10 cellular contexts compared by ENCODE assay signal in the genomic region with DNA sequence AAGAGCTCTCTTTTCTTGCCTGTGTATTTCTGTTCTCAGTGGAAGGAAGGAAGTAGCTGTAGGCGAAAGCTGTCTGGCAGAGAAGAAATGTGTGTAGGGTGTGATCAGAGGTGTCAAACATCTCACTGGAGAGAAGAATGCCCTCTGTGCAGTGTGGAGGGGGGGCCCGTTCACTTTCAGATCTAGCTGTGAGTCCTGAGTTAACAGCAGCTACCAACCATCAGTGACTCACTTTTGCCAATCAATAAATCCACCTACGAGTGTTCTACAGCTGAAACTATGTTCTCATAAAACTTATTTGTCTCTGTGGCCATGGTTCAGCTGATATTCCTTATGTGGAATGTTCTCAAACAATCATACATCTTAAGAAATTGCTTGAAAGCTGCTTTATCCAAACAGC.
DNase-seq lines count a peak whose midpoint lies in the region; FAIRE-seq and TF ChIP-seq lines count a peak whose summit lies in the region.
"Had no signal": no experiment of that assay in that cellular context is flagged by ENCODE, and none has a peak within 500 bp of the region (broad histone marks: within the 10 kb centered on the region; RNA-seq: fewer than 3 reads in every experiment).

No MANE protein-coding gene starts in this region.

- no peaks in the 10 kb centered on the region for H3K4me1 ChIP-seq in astrocyte (ENCODE audit: insufficient read depth, low read length)

- no peak for TF ChIP-seq CTCF in Calu3 (IDR thresholded peaks at IDR 0.05; ENCODE audit: unreplicated experiment)
- no peak for TF ChIP-seq CTCF in VCaP (conservative IDR thresholded peaks at IDR 0.05)
- no peak for TF ChIP-seq CTCF in astrocyte (IDR thresholded peaks at IDR 0.05; ENCODE audit: insufficient read depth, low read depth, low read length)

- H3K79me2 ChIP-seq in astrocyte (ENCODE audit: insufficient read depth, low read length) = no peaks in the 10 kb centered on the region

- no peak overlapping the region for H3K4me3 ChIP-seq in astrocyte (ENCODE audit: insufficient read depth, low read depth, low read length)

- H3K4me3 Mint-ChIP-seq in Calu3 (ENCODE audit: low read depth, unreplicated experiment) (peak overlapping the region; percentile 7), astrocyte (ENCODE audit: unreplicated experiment) (no peak overlapping the region)
- H3K4me3 Mint-ChIP-seq: CD4-positive, alpha-beta T cell; stimulated activated naive B cell treated with anti-CD40 and anti-IgM and Interleukin-4, amounts not matched to agents 10 μg/mL and 1 μg/mL and 100 μg/mL, for 72 hours had no signal

- H3K4me2 ChIP-seq in astrocyte (ENCODE audit: low read length) = no peak overlapping the region

- intact Hi-C loops in Calu3 (cut with micrococcal nuclease; ENCODE audit: unreplicated experiment) = loop anchor here (5.0 kb wide), 1 partner anchor 35 kb away; no protein-coding TSS in a partner anchor

- H3K27ac Mint-ChIP-seq in Calu3 (ENCODE audit: unreplicated experiment) (peak overlapping the region; percentile 34), astrocyte (ENCODE audit: unreplicated experiment) (peak overlapping the region; percentile 91)
- H3K27ac Mint-ChIP-seq: CD4-positive, alpha-beta T cell; stimulated activated naive B cell treated with anti-CD40 and anti-IgM and Interleukin-4, amounts not matched to agents 10 μg/mL and 1 μg/mL and 100 μg/mL, for 72 hours had no signal

- peaks cover 10% of the 10 kb centered on the region for H3K27me3 ChIP-seq in astrocyte (ENCODE audit: insufficient read depth, low read length)

- DNase-seq in Calu3 (peak; percentile 74), astrocyte (ENCODE audit: low read depth) (no peak), superior temporal gyrus (ENCODE audit: extremely low spot score) (no peak), SIG-M5 (lab: John Stamatoyannopoulos, UW) (no peak), SKM-1 treated with dmso at 0.1 percent for 144 hours (lab: John Stamatoyannopoulos, UW; ENCODE audit: unreplicated experiment) (no peak), EL (no peak)
- DNase-seq in stimulated activated CD4-positive, alpha-beta T cell treated with anti-CD3 and anti-CD28 coated beads, Interleukin-15, amount 100 ng/mL, for 48 hours (ENCODE audit: low read depth in 2 of 2) = peak; percentile 62 to 64
- DNase-seq: stimulated activated naive B cell treated with anti-CD40 and anti-IgM and Interleukin-4, amounts not matched to agents 10 μg/mL and 1 μg/mL and 100 μg/mL, for 72 hours had no signal

- peaks cover 8% of the 10 kb centered on the region for H3K4me1 Mint-ChIP-seq in Calu3 (ENCODE audit: low read depth, unreplicated experiment)
- peaks cover 8% of the 10 kb centered on the region for H3K4me1 Mint-ChIP-seq in astrocyte (ENCODE audit: low read depth, unreplicated experiment)

- H3K36me3 Mint-ChIP-seq in Calu3 (ENCODE audit: insufficient read depth, unreplicated experiment) (no peaks in the 10 kb centered on the region), astrocyte (ENCODE audit: low read depth, unreplicated experiment) (no peaks in the 10 kb centered on the region)
- H3K36me3 Mint-ChIP-seq: stimulated activated naive B cell treated with anti-CD40 and anti-IgM and Interleukin-4, amounts not matched to agents 10 μg/mL and 1 μg/mL and 100 μg/mL, for 72 hours had no signal

- CTCF ChIA-PET in Calu3 (lab: Charles Lee) = interaction anchor here (0.6 to 1.0 kb wide), 5 partner anchors 22 to 111 kb away, joined by 3 to 4 read pairs (median 3); a partner anchor contains a TSS

- H4K20me1 ChIP-seq in astrocyte (ENCODE audit: insufficient read depth, low read length) = no peaks in the 10 kb centered on the region

- H2AFZ ChIP-seq in astrocyte (ENCODE audit: low read depth, low read length) = no peak overlapping the region

- H3K9ac ChIP-seq in astrocyte (ENCODE audit: low read length) = no peak overlapping the region

- FAIRE-seq in astrocyte (lab: Jason Lieb, UNC) = no peak

- H3K9me3 Mint-ChIP-seq in Calu3 (ENCODE audit: low read depth, unreplicated experiment) (no peaks in the 10 kb centered on the region), astrocyte (ENCODE audit: unreplicated experiment) (no peaks in the 10 kb centered on the region)
- H3K9me3 Mint-ChIP-seq: CD4-positive, alpha-beta T cell; stimulated activated naive B cell treated with anti-CD40 and anti-IgM and Interleukin-4, amounts not matched to agents 10 μg/mL and 1 μg/mL and 100 μg/mL, for 72 hours had no signal

- no peaks in the 10 kb centered on the region for H3K9me3 ChIP-seq in astrocyte (ENCODE audit: insufficient read depth, low read depth, low read length)

- H3K36me3 ChIP-seq in astrocyte (ENCODE audit: insufficient read depth, low read length) = no peaks in the 10 kb centered on the region

- BruUV-seq in Calu3 (replicated peaks; lab: Mats Ljungman, UMichigan) = no TSS peak

- H3K27ac ChIP-seq in VCaP (peak overlapping the region; percentile 59), astrocyte (ENCODE audit: low read depth, low read length) (no peak overlapping the region)

- H3K27me3 Mint-ChIP-seq in Calu3 (ENCODE audit: unreplicated experiment) (no peaks in the 10 kb centered on the region), astrocyte (ENCODE audit: low read depth, unreplicated experiment) (no peaks in the 10 kb centered on the region)
- H3K27me3 Mint-ChIP-seq: CD4-positive, alpha-beta T cell; stimulated activated naive B cell treated with anti-CD40 and anti-IgM and Interleukin-4, amounts not matched to agents 10 μg/mL and 1 μg/mL and 100 μg/mL, for 72 hours had no signal

Comparison
In these comparisons a context has a peak if more than half of its experiments do, and no peak if none do; other contexts are left out.
1. DNase-seq: peak in Calu3 (single experiment) and stimulated activated CD4-positive, alpha-beta T cell treated with anti-CD3 and anti-CD28 coated beads, Interleukin-15, amount 100 ng/mL, for 48 hours (2 of 2); none in astrocyte (single experiment), superior temporal gyrus (single experiment), SIG-M5 (single experiment), SKM-1 treated with dmso at 0.1 percent for 144 hours (single experiment) and EL (single experiment).